ENCODE assay signal across 30 cellular contexts in genomic region chr6:156579564-156579963, GRCh38.
DNase-seq lines count a peak whose midpoint lies in the region; ATAC-seq, FAIRE-seq and TF ChIP-seq lines count a peak whose summit lies in the region.
"Had no signal": no experiment of that assay in that cellular context is flagged by ENCODE, and none has a peak within 500 bp of the region (broad histone marks: within the 10 kb centered on the region; RNA-seq: fewer than 3 reads in every experiment).

No MANE protein-coding gene starts in this region.

- H3K9ac ChIP-seq in HepG2 (ENCODE audit: insufficient read depth, low read depth, low read length), result no peak overlapping the region
- H3K9ac ChIP-seq: BLaER1; BLaER1 treated with 17β-estradiol and CSF1 and Interleukin-3, amounts not matched to agents 10 nM and 100 nM had no signal

- ATAC-seq in HepG2, result no peak
- ATAC-seq in right lobe of liver, result no peak
- ATAC-seq in SK-N-SH treated with all-trans-retinoic acid at 6 μM for 48 hours, result no peak
- ATAC-seq: A549; CD8-positive, alpha-beta T cell had no signal

- no peaks in the 10 kb centered on the region for H3K79me2 ChIP-seq in HepG2 (ENCODE audit: insufficient read depth, low read length)

- H3K36me3 ChIP-seq in HepG2 (replicated peaks in 1 of 2; ENCODE audit: control insufficient read depth in 1 of 2, insufficient read depth in 2 of 2, low read length in 2 of 2), result no peaks in the 10 kb centered on the region
- no peaks in the 10 kb centered on the region for H3K36me3 ChIP-seq in right lobe of liver
- H3K36me3 ChIP-seq in HEK293 (ENCODE audit: control insufficient read depth in 2 of 2, insufficient read depth in 1 of 2, low read length in 2 of 2), result no peaks in the 10 kb centered on the region
- H3K36me3 ChIP-seq: BE2C; BLaER1; BLaER1 treated with 17β-estradiol and CSF1 and Interleukin-3, amounts not matched to agents 10 nM and 100 nM had no signal

- H3K4me1 ChIP-seq in HepG2 (ENCODE audit: insufficient read depth, low read length), result no peaks in the 10 kb centered on the region
- no peaks in the 10 kb centered on the region for H3K4me1 ChIP-seq in right lobe of liver
- H3K4me1 ChIP-seq in HEK293 (ENCODE audit: control insufficient read depth, insufficient read depth, low read length), result no peaks in the 10 kb centered on the region
- H3K4me1 ChIP-seq: A549; BE2C; BLaER1; BLaER1 treated with 17β-estradiol and CSF1 and Interleukin-3, amounts not matched to agents 10 nM and 100 nM; Caco-2 had no signal

- FAIRE-seq in HepG2 (lab: Jason Lieb, UNC), result no peak
- FAIRE-seq: A549, D721Med had no signal

- in situ Hi-C loops in HepG2 (cut with HindIII; ENCODE audit: extremely low pct_ligation_motif_present, low pct_unique_long_range_greater_than_20kb), result no loop called here

- DNase-seq in HepG2 (ENCODE audit: low spot score), result no peak
- no peak for DNase-seq in right lobe of liver
- DNase-seq: 8988T; ACHN; AML-193; BE2C; C1 segment of cervical spinal cord; Caco-2; Calu3; CD4-positive, alpha-beta memory T cell; CD4-positive, alpha-beta T cell; CD4-positive, CD25-positive, alpha-beta regulatory T cell; CD8-positive, alpha-beta memory T cell; CD8-positive, alpha-beta T cell; COR-L47; DMS 273 treated with DMSO at 0.1 percent for 48 hours; DMS153; DMS53; DMS79; DMS79 treated with DMSO at 0.1 percent for 48 hours; DND-41; EL had no signal

- H3K9me3 ChIP-seq in HepG2 (ENCODE audit: low read length) (peaks cover 37% of the 10 kb centered on the region), right lobe of liver (no peaks in the 10 kb centered on the region), HEK293 (ENCODE audit: control insufficient read depth, insufficient read depth, low read depth, low read length) (no peaks in the 10 kb centered on the region)

- no peak for TF ChIP-seq RAD21 in HepG2 (CRISPR knock-in tag; IDR thresholded peaks at IDR 0.05)

- intact Hi-C loops in HepG2 (cut with micrococcal nuclease; ENCODE audit: unreplicated experiment) (no loop called here), right lobe of liver (cut with DNase I) (no loop called here)

- no peak overlapping the region for H3K4me2 ChIP-seq in HepG2 (ENCODE audit: low read depth, low read length)
- H3K4me2 ChIP-seq: A549; BLaER1; BLaER1 treated with 17β-estradiol and CSF1 and Interleukin-3, amounts not matched to agents 10 nM and 100 nM had no signal

- no TSS peak for BruUV-seq in HepG2 (replicated peaks; lab: Mats Ljungman, UMichigan)

- POLR2A ChIA-PET in HepG2 (lab: Yijun Ruan, JAX) (no interaction called here), HEK293 (lab: Yijun Ruan, JAX) (no interaction called here)

- TF ChIP-seq EP300 in HepG2 (IDR thresholded peaks at IDR 0.05; ENCODE audit: low read depth in 2 of 2, low read length in 2 of 2) (no peak), HepG2 (CRISPR knock-in tag; IDR thresholded peaks at IDR 0.05; ENCODE audit: borderline replicate concordance) (no peak)

- TF ChIP-seq POLR2A in HepG2 (IDR thresholded peaks at IDR 0.05; ENCODE audit: insufficient read depth in 1 of 2, low read depth in 2 of 2, low read length in 2 of 2) (no peak), right lobe of liver (IDR thresholded peaks at IDR 0.05) (no peak)

- H3K27me3 ChIP-seq in HepG2 (ENCODE audit: control insufficient read depth in 1 of 2, insufficient read depth in 2 of 2, low read length in 2 of 2) (no peaks in the 10 kb centered on the region), right lobe of liver (no peaks in the 10 kb centered on the region)
- H3K27me3 ChIP-seq: BE2C; BLaER1; BLaER1 treated with 17β-estradiol and CSF1 and Interleukin-3, amounts not matched to agents 10 nM and 100 nM had no signal

- H3K4me3 ChIP-seq in HepG2 (replicated peaks in 1 of 3; ENCODE audit: insufficient read depth in 1 of 3, low read depth in 2 of 3, low read length in 3 of 3) (no peak overlapping the region), right lobe of liver (no peak overlapping the region), HEK293 (ENCODE audit: low read depth, low read length) (no peak overlapping the region)
- H3K4me3 ChIP-seq: A549; BLaER1; BLaER1 treated with 17β-estradiol and CSF1 and Interleukin-3, amounts not matched to agents 10 nM and 100 nM had no signal

- TF ChIP-seq CTCF in HepG2 (CRISPR knock-in tag; IDR thresholded peaks at IDR 0.05) (no peak), right lobe of liver (IDR thresholded peaks at IDR 0.05) (no peak), HEK293 (tag by site-specific recombination; IDR thresholded peaks at IDR 0.05) (no peak)

- no peak overlapping the region for H2AFZ ChIP-seq in HepG2 (ENCODE audit: low read length)

- CTCF ChIA-PET in HepG2 (lab: Yijun Ruan, JAX; ENCODE audit: low intra/inter-chr PET ratio, low total read pairs), result no interaction called here
- CTCF ChIA-PET in HEK293 (lab: Yijun Ruan, JAX), result interaction anchor here (1.6 kb wide), 1 partner anchor 14 kb away, joined by 11 read pairs; no protein-coding TSS in a partner anchor

- H3K27ac ChIP-seq in HepG2 (ENCODE audit: extremely low read length, insufficient read depth, low read length), result no peak overlapping the region
- no peak overlapping the region for H3K27ac ChIP-seq in right lobe of liver
- no peak overlapping the region for H3K27ac ChIP-seq in HEK293 (ENCODE audit: extremely low read depth, low read depth, low read length)
- H3K27ac ChIP-seq: 22Rv1; A549; BLaER1; BLaER1 treated with 17β-estradiol and CSF1 and Interleukin-3, amounts not matched to agents 10 nM and 100 nM; C4-2B had no signal

- H4K20me1 ChIP-seq in HepG2 (ENCODE audit: insufficient read depth, low read length), result no peaks in the 10 kb centered on the region
- H4K20me1 ChIP-seq: BLaER1; BLaER1 treated with 17β-estradiol and CSF1 and Interleukin-3, amounts not matched to agents 10 nM and 100 nM had no signal

TF ChIP-seq in HepG2, 621 proteins besides CTCF, POLR2A, EP300 and RAD21:
- TF ChIP-seq ATF7 (IDR thresholded peaks at IDR 0.05), result peak; percentile 93
- no peak for TF ChIP-seq ATF7 (CRISPR knock-in tag; IDR thresholded peaks at IDR 0.05)
- TF ChIP-seq ZNF770 (CRISPR knock-in tag; IDR thresholded peaks at IDR 0.05), result no peak
- TF ChIP-seq CREB1 (IDR thresholded peaks at IDR 0.05), result peak; percentile 53; the same call in 1 of the 2 replicates
- no peak for TF ChIP-seq CREB1 (CRISPR knock-in tag; IDR thresholded peaks at IDR 0.05)

TF ChIP-seq in HEK293, 187 proteins besides CTCF, POLR2A, EP300 and RAD21:
- TF ChIP-seq ZNF16 (tag by site-specific recombination; IDR thresholded peaks at IDR 0.05; ENCODE audit: low read depth) (no peak), SETDB1 (IDR thresholded peaks at IDR 0.05; ENCODE audit: insufficient read length, low read length) (peak; percentile 72), ATF2 (tag by site-specific recombination; IDR thresholded peaks at IDR 0.05; ENCODE audit: low read depth) (0 out of 2 replicates have a peak, but pooled peaks have one; percentile 10), KLF10 (tag by site-specific recombination; IDR thresholded peaks at IDR 0.05) (no peak)
TF ChIP-seq in HEK293: peak in this region for 2.

TF ChIP-seq in SK-N-SH treated with all-trans-retinoic acid at 6 μM for 48 hours, 23 proteins besides CTCF, POLR2A, EP300 and RAD21 (continues in another document):
- TF ChIP-seq ZC3H10 (CRISPR knock-in tag; IDR thresholded peaks at IDR 0.05) (no peak), CSDC2 (CRISPR knock-in tag; IDR thresholded peaks at IDR 0.05) (no peak), POU6F1 (CRISPR knock-in tag; IDR thresholded peaks at IDR 0.05; ENCODE audit: borderline replicate concordance, low read depth) (no peak), ZNF8 (CRISPR knock-in tag; IDR thresholded peaks at IDR 0.05) (no peak), TOX (CRISPR knock-in tag; IDR thresholded peaks at IDR 0.05; ENCODE audit: borderline replicate concordance) (no peak), RARB (CRISPR knock-in tag; IDR thresholded peaks at IDR 0.05) (no peak), CREB5 (CRISPR knock-in tag; IDR thresholded peaks at IDR 0.05; ENCODE audit: low read depth) (no peak), OSR1 (CRISPR knock-in tag; IDR thresholded peaks at IDR 0.05) (no peak), ZNF70 (CRISPR knock-in tag; IDR thresholded peaks at IDR 0.05) (no peak), ESRRG (CRISPR knock-in tag; IDR thresholded peaks at IDR 0.05) (no peak)

Comparison
In these comparisons a context has a peak if more than half of its experiments do, and no peak if none do; other contexts are left out.
1. Of the 63 proteins assayed by ChIP-seq in both HepG2 and HEK293: peak only in HepG2: none; only in HEK293: ATF2 and SETDB1; in both: none; in neither: 61.